Comparison of ENCODE assay signal across 8 cellular contexts in the genomic region with DNA sequence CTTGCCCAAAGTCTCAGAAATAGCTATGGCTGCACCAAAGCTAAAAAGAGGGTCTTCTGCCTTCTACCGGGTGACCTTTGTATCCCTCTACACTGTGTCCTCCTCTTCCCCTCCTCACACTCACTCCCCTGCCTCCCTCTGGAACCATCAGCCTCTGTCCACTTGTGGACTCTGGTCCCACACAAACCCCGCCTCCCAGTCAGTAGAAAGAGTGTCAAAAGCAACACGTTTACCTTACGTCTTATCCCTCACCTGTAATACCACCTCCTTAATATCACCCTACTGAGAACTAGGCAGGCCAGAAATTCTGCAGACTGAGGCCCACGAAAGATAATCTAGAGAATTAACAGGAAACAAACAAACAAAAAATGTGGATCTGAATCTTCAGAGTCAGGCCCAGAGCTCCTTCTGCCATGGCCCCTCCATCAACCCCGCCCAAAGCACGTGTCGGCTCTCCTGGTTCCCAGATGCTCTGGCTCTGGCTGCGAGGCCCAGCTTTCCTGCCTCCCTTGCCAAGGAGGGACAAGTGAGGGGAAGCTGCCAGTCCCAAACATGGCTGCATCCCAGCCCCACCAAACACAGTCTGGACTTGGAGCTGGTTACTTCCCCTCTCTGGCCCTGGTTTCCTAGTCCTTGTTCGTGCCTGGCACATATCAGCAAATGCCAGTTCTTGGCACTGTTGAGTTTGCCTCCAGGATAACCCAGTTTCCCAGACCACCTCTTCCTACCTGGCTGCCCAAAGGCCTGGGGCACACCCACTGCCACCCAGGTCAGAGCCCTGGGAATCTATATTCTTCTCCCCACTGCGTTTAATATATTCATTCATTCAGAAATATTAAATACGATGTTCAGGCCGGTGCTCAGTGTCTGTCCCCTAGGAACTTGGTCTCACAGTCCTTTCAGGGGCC. TPM values are rescaled to one million over a fixed set of nuclear protein-coding genes. Genes with fewer than 3 reads are reported as not detected.
DNase-seq lines count a peak whose midpoint lies in the region; ATAC-seq, FAIRE-seq and TF ChIP-seq lines count a peak whose summit lies in the region.

No MANE protein-coding gene starts in this region.

- H3K9me3 Mint-ChIP-seq in astrocyte (ENCODE audit: unreplicated experiment) = no peaks in the 10 kb centered on the region
- no peaks in the 10 kb centered on the region for H3K9me3 Mint-ChIP-seq in stimulated activated effector memory CD8-positive, alpha-beta T cell treated with anti-CD3 and anti-CD28 coated beads, Interleukin-12 subunit alpha, Interleukin-12 subunit beta, amount 100 ng/mL, for 72 hours

- no peak overlapping the region for H2AFZ ChIP-seq in astrocyte (ENCODE audit: low read depth, low read length)
- H2AFZ ChIP-seq in hepatocyte = no peak overlapping the region

- TF ChIP-seq CTCF in astrocyte (IDR thresholded peaks at IDR 0.05; ENCODE audit: insufficient read depth, low read depth, low read length) = no peak
- TF ChIP-seq CTCF in hepatocyte (IDR thresholded peaks at IDR 0.05; ENCODE audit: poor library complexity) = no peak

- peaks cover 43% of the 10 kb centered on the region for H3K36me3 Mint-ChIP-seq in astrocyte (ENCODE audit: low read depth, unreplicated experiment)
- no peaks in the 10 kb centered on the region for H3K36me3 Mint-ChIP-seq in stimulated activated effector memory CD8-positive, alpha-beta T cell treated with anti-CD3 and anti-CD28 coated beads, Interleukin-12 subunit alpha, Interleukin-12 subunit beta, amount 100 ng/mL, for 72 hours

- peaks cover 63% of the 10 kb centered on the region for H3K4me1 Mint-ChIP-seq in astrocyte (ENCODE audit: low read depth, unreplicated experiment)
- H3K4me1 Mint-ChIP-seq in stimulated activated effector memory CD8-positive, alpha-beta T cell treated with anti-CD3 and anti-CD28 coated beads, Interleukin-12 subunit alpha, Interleukin-12 subunit beta, amount 100 ng/mL, for 72 hours = peaks cover 47% of the 10 kb centered on the region

- H3K27ac ChIP-seq in HUES48 (ENCODE audit: low read depth, low read length) (no peak overlapping the region), astrocyte (ENCODE audit: low read depth, low read length) (peak overlapping the region; percentile 92), hepatocyte (peak overlapping the region; percentile 100)

- no peaks in the 10 kb centered on the region for H3K27me3 Mint-ChIP-seq in astrocyte (ENCODE audit: low read depth, unreplicated experiment)

- H3K27ac Mint-ChIP-seq in astrocyte (ENCODE audit: unreplicated experiment) = peak overlapping the region; percentile 95
- H3K27ac Mint-ChIP-seq in stimulated activated effector memory CD8-positive, alpha-beta T cell treated with anti-CD3 and anti-CD28 coated beads, Interleukin-12 subunit alpha, Interleukin-12 subunit beta, amount 100 ng/mL, for 72 hours = no peak overlapping the region

- H3K4me1 ChIP-seq in HUES48 (ENCODE audit: control insufficient read depth, insufficient read depth, low read length) = peaks cover 20% of the 10 kb centered on the region
- peaks cover 70% of the 10 kb centered on the region for H3K4me1 ChIP-seq in astrocyte (ENCODE audit: insufficient read depth, low read length)
- H3K4me1 ChIP-seq in hepatocyte (ENCODE audit: insufficient read depth) = peaks cover 32% of the 10 kb centered on the region

- no peak for ATAC-seq in stimulated activated effector memory CD8-positive, alpha-beta T cell treated with anti-CD3 and anti-CD28 coated beads, Interleukin-12 subunit alpha, Interleukin-12 subunit beta, amount 100 ng/mL, for 72 hours
- ATAC-seq in HG03135 (IDR thresholded peaks at IDR 0.05; ENCODE audit: unreplicated experiment) = no peak
- no peak for ATAC-seq in GM18907 (IDR thresholded peaks at IDR 0.05; ENCODE audit: unreplicated experiment)

- H3K9ac ChIP-seq in HUES48 (ENCODE audit: low read depth, low read length) = peak overlapping the region; percentile 82; the same call in 1 of the 2 replicates
- H3K9ac ChIP-seq in astrocyte (ENCODE audit: low read length) = peak overlapping the region; percentile 99

- H3K4me3 ChIP-seq in HUES48 (ENCODE audit: low read depth, low read length) = peak overlapping the region; percentile 87; the same call in 1 of the 2 replicates
- peak overlapping the region; percentile 89 for H3K4me3 ChIP-seq in astrocyte (ENCODE audit: insufficient read depth, low read depth, low read length)
- no peak overlapping the region for H3K4me3 ChIP-seq in hepatocyte

- H4K20me1 ChIP-seq in astrocyte (ENCODE audit: insufficient read depth, low read length) = peaks cover 60% of the 10 kb centered on the region
- H4K20me1 ChIP-seq in hepatocyte (ENCODE audit: insufficient read depth, poor library complexity, severe bottlenecking) = peaks cover 4% of the 10 kb centered on the region

- 67% methylated on average over 13 of the region's 13 CpGs for WGBS in hepatocyte (ENCODE audit: low lambda C conversion rate, missing lambda C conversion rate)

- H3K27me3 ChIP-seq in HUES48 (ENCODE audit: control insufficient read depth, insufficient read depth, low read length) (no peaks in the 10 kb centered on the region), astrocyte (ENCODE audit: insufficient read depth, low read length) (no peaks in the 10 kb centered on the region), hepatocyte (no peaks in the 10 kb centered on the region)

- DNase-seq in astrocyte (ENCODE audit: low read depth) (no peak), hepatocyte (ENCODE audit: low spot score) (peak; percentile 58), OCI-M1 (lab: John Stamatoyannopoulos, UW) (no peak)
- no peak for DNase-seq in stimulated activated effector memory CD8-positive, alpha-beta T cell treated with anti-CD3 and anti-CD28 coated beads, Interleukin-12 subunit alpha, Interleukin-12 subunit beta, amount 100 ng/mL, for 72 hours (ENCODE audit: low spot score in 2 of 2)
- DNase-seq in stimulated activated CD4-positive, alpha-beta T cell treated with anti-CD3 and anti-CD28 coated beads, Interleukin-4, amount 100 ng/mL, for 4 hours = no peak

- H3K79me2 ChIP-seq in astrocyte (ENCODE audit: insufficient read depth, low read length) (peaks cover 86% of the 10 kb centered on the region), hepatocyte (peaks cover 72% of the 10 kb centered on the region)

- no peaks in the 10 kb centered on the region for H3K9me3 ChIP-seq in HUES48 (ENCODE audit: control insufficient read depth, insufficient read depth, low read length)
- H3K9me3 ChIP-seq in astrocyte (ENCODE audit: insufficient read depth, low read depth, low read length) = no peaks in the 10 kb centered on the region
- H3K9me3 ChIP-seq in hepatocyte (ENCODE audit: low read depth) = no peaks in the 10 kb centered on the region

- H3K4me2 ChIP-seq in astrocyte (ENCODE audit: low read length) (peak overlapping the region; percentile 94), hepatocyte (peak overlapping the region; percentile 89)

- H3K36me3 ChIP-seq in HUES48 (ENCODE audit: control insufficient read depth, insufficient read depth, low read length) (peaks cover 47% of the 10 kb centered on the region), astrocyte (ENCODE audit: insufficient read depth, low read length) (peaks cover 45% of the 10 kb centered on the region), hepatocyte (replicated peaks; ENCODE audit: insufficient read depth, low read depth) (no peaks in the 10 kb centered on the region)

- H3K4me3 Mint-ChIP-seq in astrocyte (ENCODE audit: unreplicated experiment) = peak overlapping the region; percentile 94
- peak overlapping the region; percentile 80 for H3K4me3 Mint-ChIP-seq in stimulated activated effector memory CD8-positive, alpha-beta T cell treated with anti-CD3 and anti-CD28 coated beads, Interleukin-12 subunit alpha, Interleukin-12 subunit beta, amount 100 ng/mL, for 72 hours

- no peaks in the 10 kb centered on the region for H3K9me2 ChIP-seq in hepatocyte (replicated peaks; ENCODE audit: insufficient read depth)

- FAIRE-seq in astrocyte (lab: Jason Lieb, UNC) = no peak

RNA-seq across cellular contexts. Expression of gene ACTN1, which starts 2.7 kb away (rescaled TPM):
- total RNA-seq in astrocyte (1,163 and 1,186 TPM in 2 replicates), hepatocyte (82.2 and 88.0 TPM in 2 replicates)
- 157 and 163 TPM in 2 replicates for polyA plus RNA-seq in hepatocyte

Comparison
In these comparisons a context has a peak if more than half of its experiments do, and no peak if none do; other contexts are left out.
1. RNA of gene ACTN1, which starts 2.7 kb away (total RNA-seq): 1,163 to 1,186 TPM in astrocyte; 82.2 to 88.0 TPM in hepatocyte; every median in the first group is over 10 times any median in the second.